In genomic region chr6:22049002-22049401, GRCh38 we compare ENCODE assay signal across 22 cellular contexts.
"Had no signal": no experiment of that assay in that cellular context is flagged by ENCODE, and none has a peak within 500 bp of the region (broad histone marks: within the 10 kb centered on the region; RNA-seq: fewer than 3 reads in every experiment).

No MANE protein-coding gene starts in this region.

- ATAC-seq: activated naive CD4-positive, alpha-beta T cell treated with anti-CD3 and anti-CD28 coated beads, Interleukin-2, amount 50 U/mL, for 72 hours; activated naive CD8-positive, alpha-beta T cell treated with anti-CD3 and anti-CD28 coated beads, Interleukin-2, amount 50 U/mL, for 24 hours; activated T-cell treated with anti-CD3 and anti-CD28 coated beads, Interleukin-2, amount 50 U/mL, for 4 hours had no signal

- H3K9me3 Mint-ChIP-seq: activated CD4-positive, alpha-beta memory T cell treated with anti-CD3 and anti-CD28 coated beads for 36 hours; activated T-cell treated with anti-CD3 and anti-CD28 coated beads, Interleukin-2, amount 50 U/mL, for 4 hours had no signal

- H3K36me3 Mint-ChIP-seq: activated CD4-positive, alpha-beta memory T cell treated with anti-CD3 and anti-CD28 coated beads for 36 hours had no signal

- H3K27ac Mint-ChIP-seq: activated CD4-positive, alpha-beta memory T cell treated with anti-CD3 and anti-CD28 coated beads for 36 hours; activated CD4-positive, alpha-beta T cell treated with anti-CD3 and anti-CD28 coated beads, Interleukin-2, amount 10 ng/mL, durations not matched to agents 7 days and 5 days; activated naive CD4-positive, alpha-beta T cell treated with anti-CD3 and anti-CD28 coated beads, Interleukin-2, amount 50 U/mL, for 72 hours; activated naive CD8-positive, alpha-beta T cell treated with anti-CD3 and anti-CD28 coated beads, Interleukin-2, amount 50 U/mL, for 24 hours had no signal

- DNase-seq: activated CD4-positive, alpha-beta memory T cell treated with anti-CD3 and anti-CD28 coated beads for 36 hours; activated CD4-positive, alpha-beta T cell treated with anti-CD3 and anti-CD28 coated beads, Interleukin-2, amount 10 ng/mL, durations not matched to agents 7 days and 5 days; activated CD4-positive, CD25-positive, alpha-beta regulatory T cell; activated CD8-positive, alpha-beta memory T cell treated with anti-CD3 and anti-CD28 coated beads for 24 hours; activated effector memory CD4-positive, alpha-beta T cell treated with anti-CD3 and anti-CD28 coated beads, Interleukin-2, amount 50 U/mL, for 16 hours; activated naive CD4-positive, alpha-beta T cell treated with Interleukin-2 at 50 U/mL for 16 hours; activated naive CD8-positive, alpha-beta T cell treated with anti-CD3 and anti-CD28 coated beads, Interleukin-2, amount 50 U/mL, for 24 hours; activated T-cell treated with anti-CD3 and anti-CD28 coated beads, Interleukin-2, amount 50 U/mL, for 4 hours; caudate nucleus; Kasumi-1; NCI-H1048; NCI-H1417; NCI-H1694; NCI-H2029; NCI-H345; NCI-H510A treated with DMSO at 0.1 percent for 48 hours; NCI-H69; NK-92 treated with Interleukin-12 subunit alpha and Interleukin-12 subunit beta, amount 100 ng/mL, for 24 hours; SIG-M5; T-helper 1 cell had no signal

- H3K27me3 Mint-ChIP-seq: activated CD4-positive, alpha-beta memory T cell treated with anti-CD3 and anti-CD28 coated beads for 36 hours; activated CD4-positive, alpha-beta T cell treated with anti-CD3 and anti-CD28 coated beads, Interleukin-2, amount 10 ng/mL, durations not matched to agents 7 days and 5 days had no signal

- H3K27ac ChIP-seq: VCaP had no signal

- H3K4me3 Mint-ChIP-seq: activated CD4-positive, alpha-beta memory T cell treated with anti-CD3 and anti-CD28 coated beads for 36 hours; activated CD4-positive, alpha-beta T cell treated with anti-CD3 and anti-CD28 coated beads, Interleukin-2, amount 10 ng/mL, durations not matched to agents 7 days and 5 days; activated naive CD8-positive, alpha-beta T cell treated with anti-CD3 and anti-CD28 coated beads, Interleukin-2, amount 50 U/mL, for 24 hours; activated T-cell treated with anti-CD3 and anti-CD28 coated beads, Interleukin-2, amount 50 U/mL, for 4 hours had no signal
